In the genomic region with DNA sequence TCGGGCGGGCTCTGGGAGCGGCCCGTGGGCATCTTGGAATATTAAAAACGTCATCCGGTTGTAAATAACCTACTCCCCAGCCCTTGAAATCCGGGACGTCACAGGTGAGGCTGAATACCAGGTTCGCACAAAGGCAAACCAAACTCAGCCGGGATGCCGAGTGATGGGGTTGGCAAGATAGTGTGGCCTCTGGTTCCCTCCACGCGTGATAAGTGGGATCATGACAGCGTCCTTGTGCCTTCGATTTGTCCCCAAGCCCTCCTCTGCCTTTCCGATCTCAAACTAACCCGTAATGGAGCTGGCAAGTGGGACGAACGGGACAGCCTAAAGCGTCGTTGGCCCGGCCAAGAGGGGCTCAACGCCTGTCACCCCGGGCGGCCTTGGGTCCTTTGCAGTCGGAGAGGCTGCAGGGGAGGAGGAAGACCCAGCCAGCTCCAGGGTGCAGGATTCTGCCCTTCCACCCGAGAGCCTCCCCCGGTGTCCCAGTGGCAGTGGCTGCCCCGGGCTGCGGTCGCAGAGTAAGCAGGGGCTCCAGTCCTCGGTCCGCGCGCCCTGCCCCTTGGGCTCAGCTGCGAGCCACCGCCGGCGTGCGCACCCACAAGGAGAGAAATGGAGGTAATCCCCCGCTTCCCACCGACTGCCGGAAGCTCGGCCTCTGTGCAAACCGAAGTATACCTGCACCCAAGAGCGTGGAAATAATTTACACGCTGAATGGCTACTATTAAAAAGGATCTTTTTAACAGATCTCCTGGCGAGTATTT, we compare ENCODE assay signal across 2 cellular contexts.
A peak's percentile ranks its signal among the peaks of the same experiment; 100 is the strongest.
TF ChIP-seq lines count a peak whose summit lies in the region.

No MANE protein-coding gene starts in this region.

TF ChIP-seq in GM23338, 12 proteins besides CTCF, POLR2A, EP300 and RAD21:
- TF ChIP-seq, protein P1, sequence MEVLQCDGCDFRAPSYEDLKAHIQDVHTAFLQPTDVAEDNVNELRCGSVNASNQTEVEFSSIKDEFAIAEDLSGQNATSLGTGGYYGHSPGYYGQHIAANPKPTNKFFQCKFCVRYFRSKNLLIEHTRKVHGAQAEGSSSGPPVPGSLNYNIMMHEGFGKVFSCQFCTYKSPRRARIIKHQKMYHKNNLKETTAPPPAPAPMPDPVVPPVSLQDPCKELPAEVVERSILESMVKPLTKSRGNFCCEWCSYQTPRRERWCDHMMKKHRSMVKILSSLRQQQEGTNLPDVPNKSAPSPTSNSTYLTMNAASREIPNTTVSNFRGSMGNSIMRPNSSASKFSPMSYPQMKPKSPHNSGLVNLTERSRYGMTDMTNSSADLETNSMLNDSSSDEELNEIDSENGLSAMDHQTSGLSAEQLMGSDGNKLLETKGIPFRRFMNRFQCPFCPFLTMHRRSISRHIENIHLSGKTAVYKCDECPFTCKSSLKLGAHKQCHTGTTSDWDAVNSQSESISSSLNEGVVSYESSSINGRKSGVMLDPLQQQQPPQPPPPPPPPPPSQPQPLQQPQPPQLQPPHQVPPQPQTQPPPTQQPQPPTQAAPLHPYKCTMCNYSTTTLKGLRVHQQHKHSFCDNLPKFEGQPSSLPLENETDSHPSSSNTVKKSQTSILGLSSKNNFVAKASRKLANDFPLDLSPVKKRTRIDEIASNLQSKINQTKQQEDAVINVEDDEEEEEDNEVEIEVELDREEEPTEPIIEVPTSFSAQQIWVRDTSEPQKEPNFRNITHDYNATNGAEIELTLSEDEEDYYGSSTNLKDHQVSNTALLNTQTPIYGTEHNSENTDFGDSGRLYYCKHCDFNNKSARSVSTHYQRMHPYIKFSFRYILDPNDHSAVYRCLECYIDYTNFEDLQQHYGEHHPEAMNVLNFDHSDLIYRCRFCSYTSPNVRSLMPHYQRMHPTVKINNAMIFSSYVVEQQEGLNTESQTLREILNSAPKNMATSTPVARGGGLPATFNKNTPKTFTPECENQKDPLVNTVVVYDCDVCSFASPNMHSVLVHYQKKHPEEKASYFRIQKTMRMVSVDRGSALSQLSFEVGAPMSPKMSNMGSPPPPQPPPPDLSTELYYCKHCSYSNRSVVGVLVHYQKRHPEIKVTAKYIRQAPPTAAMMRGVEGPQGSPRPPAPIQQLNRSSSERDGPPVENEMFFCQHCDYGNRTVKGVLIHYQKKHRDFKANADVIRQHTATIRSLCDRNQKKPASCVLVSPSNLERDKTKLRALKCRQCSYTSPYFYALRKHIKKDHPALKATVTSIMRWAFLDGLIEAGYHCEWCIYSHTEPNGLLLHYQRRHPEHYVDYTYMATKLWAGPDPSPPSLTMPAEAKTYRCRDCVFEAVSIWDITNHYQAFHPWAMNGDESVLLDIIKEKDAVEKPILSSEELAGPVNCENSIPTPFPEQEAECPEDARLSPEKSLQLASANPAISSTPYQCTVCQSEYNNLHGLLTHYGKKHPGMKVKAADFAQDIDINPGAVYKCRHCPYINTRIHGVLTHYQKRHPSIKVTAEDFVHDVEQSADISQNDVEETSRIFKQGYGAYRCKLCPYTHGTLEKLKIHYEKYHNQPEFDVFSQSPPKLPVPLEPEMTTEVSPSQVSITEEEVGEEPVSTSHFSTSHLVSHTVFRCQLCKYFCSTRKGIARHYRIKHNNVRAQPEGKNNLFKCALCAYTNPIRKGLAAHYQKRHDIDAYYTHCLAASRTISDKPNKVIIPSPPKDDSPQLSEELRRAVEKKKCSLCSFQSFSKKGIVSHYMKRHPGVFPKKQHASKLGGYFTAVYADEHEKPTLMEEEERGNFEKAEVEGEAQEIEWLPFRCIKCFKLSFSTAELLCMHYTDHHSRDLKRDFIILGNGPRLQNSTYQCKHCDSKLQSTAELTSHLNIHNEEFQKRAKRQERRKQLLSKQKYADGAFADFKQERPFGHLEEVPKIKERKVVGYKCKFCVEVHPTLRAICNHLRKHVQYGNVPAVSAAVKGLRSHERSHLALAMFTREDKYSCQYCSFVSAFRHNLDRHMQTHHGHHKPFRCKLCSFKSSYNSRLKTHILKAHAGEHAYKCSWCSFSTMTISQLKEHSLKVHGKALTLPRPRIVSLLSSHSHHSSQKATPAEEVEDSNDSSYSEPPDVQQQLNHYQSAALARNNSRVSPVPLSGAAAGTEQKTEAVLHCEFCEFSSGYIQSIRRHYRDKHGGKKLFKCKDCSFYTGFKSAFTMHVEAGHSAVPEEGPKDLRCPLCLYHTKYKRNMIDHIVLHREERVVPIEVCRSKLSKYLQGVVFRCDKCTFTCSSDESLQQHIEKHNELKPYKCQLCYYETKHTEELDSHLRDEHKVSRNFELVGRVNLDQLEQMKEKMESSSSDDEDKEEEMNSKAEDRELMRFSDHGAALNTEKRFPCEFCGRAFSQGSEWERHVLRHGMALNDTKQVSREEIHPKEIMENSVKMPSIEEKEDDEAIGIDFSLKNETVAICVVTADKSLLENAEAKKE (CRISPR knock-in tag; IDR thresholded peaks at IDR 0.05) = no peak
- TF ChIP-seq EZH2phosphoT487 (IDR thresholded peaks at IDR 0.05; ENCODE audit: unreplicated experiment) (peak; percentile 31), CREB1 (CRISPR knock-in tag; IDR thresholded peaks at IDR 0.05; ENCODE audit: low read depth) (peak; percentile 19; the same call in 1 of the 2 replicates)

TF ChIP-seq in GM12878, 131 proteins besides CTCF, POLR2A, EP300 and RAD21:
- TF ChIP-seq SUZ12 (IDR thresholded peaks at IDR 0.05; ENCODE audit: unreplicated experiment) = peak; percentile 67
- TF ChIP-seq NFIC (IDR thresholded peaks at IDR 0.05; ENCODE audit: low read depth, low read length) = no peak
- no peak for TF ChIP-seq SMAD1 (IDR thresholded peaks at IDR 0.05; ENCODE audit: low read depth, partially characterized antibody)
- no peak for TF ChIP-seq CHD1 (IDR thresholded peaks at IDR 0.05; ENCODE audit: low read depth, low read length)
- TF ChIP-seq, protein P2, sequence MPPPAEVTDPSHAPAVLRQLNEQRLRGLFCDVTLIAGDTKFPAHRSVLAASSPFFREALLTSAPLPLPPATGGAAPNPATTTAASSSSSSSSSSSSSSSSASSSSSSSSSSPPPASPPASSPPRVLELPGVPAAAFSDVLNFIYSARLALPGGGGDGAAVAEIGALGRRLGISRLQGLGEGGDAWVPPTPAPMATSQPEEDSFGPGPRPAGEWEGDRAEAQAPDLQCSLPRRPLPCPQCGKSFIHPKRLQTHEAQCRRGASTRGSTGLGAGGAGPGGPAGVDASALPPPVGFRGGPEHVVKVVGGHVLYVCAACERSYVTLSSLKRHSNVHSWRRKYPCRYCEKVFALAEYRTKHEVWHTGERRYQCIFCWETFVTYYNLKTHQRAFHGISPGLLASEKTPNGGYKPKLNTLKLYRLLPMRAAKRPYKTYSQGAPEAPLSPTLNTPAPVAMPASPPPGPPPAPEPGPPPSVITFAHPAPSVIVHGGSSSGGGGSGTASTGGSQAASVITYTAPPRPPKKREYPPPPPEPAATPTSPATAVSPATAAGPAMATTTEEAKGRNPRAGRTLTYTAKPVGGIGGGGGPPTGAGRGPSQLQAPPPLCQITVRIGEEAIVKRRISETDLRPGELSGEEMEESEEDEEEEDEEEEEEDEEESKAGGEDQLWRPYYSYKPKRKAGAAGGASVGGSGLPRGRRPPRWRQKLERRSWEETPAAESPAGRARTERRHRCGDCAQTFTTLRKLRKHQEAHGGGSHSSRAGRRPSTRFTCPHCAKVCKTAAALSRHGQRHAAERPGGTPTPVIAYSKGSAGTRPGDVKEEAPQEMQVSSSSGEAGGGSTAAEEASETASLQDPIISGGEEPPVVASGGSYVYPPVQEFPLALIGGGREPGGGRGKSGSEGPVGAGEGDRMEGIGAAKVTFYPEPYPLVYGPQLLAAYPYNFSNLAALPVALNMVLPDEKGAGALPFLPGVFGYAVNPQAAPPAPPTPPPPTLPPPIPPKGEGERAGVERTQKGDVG (CRISPR knock-in tag; IDR thresholded peaks at IDR 0.05) = no peak
- TF ChIP-seq, protein P3, sequence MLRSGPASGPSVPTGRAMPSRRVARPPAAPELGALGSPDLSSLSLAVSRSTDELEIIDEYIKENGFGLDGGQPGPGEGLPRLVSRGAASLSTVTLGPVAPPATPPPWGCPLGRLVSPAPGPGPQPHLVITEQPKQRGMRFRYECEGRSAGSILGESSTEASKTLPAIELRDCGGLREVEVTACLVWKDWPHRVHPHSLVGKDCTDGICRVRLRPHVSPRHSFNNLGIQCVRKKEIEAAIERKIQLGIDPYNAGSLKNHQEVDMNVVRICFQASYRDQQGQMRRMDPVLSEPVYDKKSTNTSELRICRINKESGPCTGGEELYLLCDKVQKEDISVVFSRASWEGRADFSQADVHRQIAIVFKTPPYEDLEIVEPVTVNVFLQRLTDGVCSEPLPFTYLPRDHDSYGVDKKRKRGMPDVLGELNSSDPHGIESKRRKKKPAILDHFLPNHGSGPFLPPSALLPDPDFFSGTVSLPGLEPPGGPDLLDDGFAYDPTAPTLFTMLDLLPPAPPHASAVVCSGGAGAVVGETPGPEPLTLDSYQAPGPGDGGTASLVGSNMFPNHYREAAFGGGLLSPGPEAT (IDR thresholded peaks at IDR 0.05; ENCODE audit: low read depth) = no peak
